ENCODE assay signal across 8 cellular contexts in genomic region chr1:83244832-83245231, GRCh38.
A peak's percentile ranks its signal among the peaks of the same experiment; 100 is the strongest.
DNase-seq lines count a peak whose midpoint lies in the region; FAIRE-seq and TF ChIP-seq lines count a peak whose summit lies in the region.
"Not testable (repeated sequence)": the region's sequence is repeated elsewhere in the genome, so short reads cannot be mapped to it uniquely, and the experiment has no call there.

No MANE protein-coding gene starts in this region.

- H4K20me1 ChIP-seq in neural progenitor cell (ENCODE audit: low read depth) = not testable (repeated sequence)

- H2AFZ ChIP-seq in neural progenitor cell (replicated peaks) = not testable (repeated sequence)

- H3K27me3 ChIP-seq in bronchial epithelial cell (ENCODE audit: control insufficient read depth, insufficient read depth, low read length); neural progenitor cell: not testable (repeated sequence)

- peak; percentile 80 for FAIRE-seq in GM19239 (lab: Jason Lieb, UNC)
- FAIRE-seq in bronchial epithelial cell (lab: Jason Lieb, UNC) = peak; percentile 99

- H3K79me2 ChIP-seq in neural progenitor cell (ENCODE audit: low read depth) = not testable (repeated sequence)

- H3F3A ChIP-seq in neural progenitor cell (ENCODE audit: low read depth) = not testable (repeated sequence)

- H3K36me3 ChIP-seq in bronchial epithelial cell (ENCODE audit: control insufficient read depth, insufficient read depth, low read length); neural progenitor cell: not testable (repeated sequence)

- H3K36me3 Mint-ChIP-seq in neural progenitor cell = not testable (repeated sequence)

- TF ChIP-seq CTCF in bronchial epithelial cell (IDR thresholded peaks at IDR 0.05; ENCODE audit: insufficient read depth, low read length, severe bottlenecking) = not testable (repeated sequence)
- peak; percentile 20 for TF ChIP-seq CTCF in neural progenitor cell (IDR thresholded peaks at IDR 0.05)

- H3K9ac ChIP-seq in neural progenitor cell = not testable (repeated sequence)

- H3K9me3 ChIP-seq in neural progenitor cell (ENCODE audit: low read depth) = not testable (repeated sequence)

- not testable (repeated sequence) for H3K4me2 ChIP-seq in neural progenitor cell

- H3K9me3 Mint-ChIP-seq in neural progenitor cell = not testable (repeated sequence)

- H3K27me3 Mint-ChIP-seq in neural progenitor cell (ENCODE audit: insufficient read depth, low read depth) = not testable (repeated sequence)

- not testable (repeated sequence) for H3K4me1 ChIP-seq in neural progenitor cell

- H3K4me3 ChIP-seq in bronchial epithelial cell (ENCODE audit: low read depth, low read length); neural progenitor cell: not testable (repeated sequence)

- not testable (repeated sequence) for H3K27ac Mint-ChIP-seq in neural progenitor cell

- DNase-seq in DMS53 (lab: John Stamatoyannopoulos, UW) = peak; percentile 14
- not testable (repeated sequence) for DNase-seq in GM19239 (ENCODE audit: insufficient read length, low spot score); bronchial epithelial cell (ENCODE audit: low read depth)
- DNase-seq in HT-29 (ENCODE audit: low spot score) = peak; percentile 15
- peak; percentile 12 for DNase-seq in NCI-H69 (lab: John Stamatoyannopoulos, UW)
- peak; percentile 55 for DNase-seq in RPMI8226
- peak; percentile 2 for DNase-seq in iPS-NIHi11 (ENCODE audit: low spot score)
- peak; percentile 4 for DNase-seq in neural progenitor cell (ENCODE audit: low spot score)

- not testable (repeated sequence) for H3K4me1 Mint-ChIP-seq in neural progenitor cell

- H3K4me3 Mint-ChIP-seq in neural progenitor cell = not testable (repeated sequence)

- H3K27ac ChIP-seq in neural progenitor cell = not testable (repeated sequence)
